8 cellular contexts compared by ENCODE assay signal in genomic region chr1:15153184-15153841, GRCh38. TPM values are rescaled to one million over a fixed set of nuclear protein-coding genes. Genes with fewer than 3 reads are reported as not detected.
A peak's percentile ranks its signal among the peaks of the same experiment; 100 is the strongest.
DNase-seq lines count a peak whose midpoint lies in the region; ATAC-seq, FAIRE-seq and TF ChIP-seq lines count a peak whose summit lies in the region.

TMEM51 (plus strand) TSS chr1:15153747; CDS start chr1:15215088, 61,341 bp downstream.

- H3K27me3 ChIP-seq in keratinocyte (ENCODE audit: control insufficient read depth, extremely low read depth, insufficient read depth, low read length) (no peaks in the 10 kb centered on the region), small intestine (ENCODE audit: control insufficient read depth in 2 of 2, insufficient read depth in 2 of 2, low read length in 2 of 2) (no peaks in the 10 kb centered on the region)

- H3K9me3 ChIP-seq in keratinocyte (ENCODE audit: control insufficient read depth, low read depth, low read length), result no peaks in the 10 kb centered on the region
- H3K9me3 ChIP-seq in small intestine (ENCODE audit: control insufficient read depth, low read depth), result no peaks in the 10 kb centered on the region

- no peak for ATAC-seq in HG03196 (IDR thresholded peaks at IDR 0.05; ENCODE audit: unreplicated experiment)
- ATAC-seq in GM21529 (IDR thresholded peaks at IDR 0.05; ENCODE audit: unreplicated experiment), result no peak

- H3K9me1 ChIP-seq in keratinocyte (ENCODE audit: control insufficient read depth, extremely low read depth, insufficient read depth, low read length), result peaks cover 4% of the 10 kb centered on the region

- peak within 1 kb of the TSS; percentile 86 for H3K9ac ChIP-seq in keratinocyte (ENCODE audit: control insufficient read depth, extremely low read depth, insufficient read depth, low read length)

- no peaks in the 10 kb centered on the region for H4K20me1 ChIP-seq in keratinocyte (ENCODE audit: control insufficient read depth, extremely low read depth, insufficient read depth, low read length)

- H3K79me2 ChIP-seq in keratinocyte (ENCODE audit: control insufficient read depth, insufficient read depth, low read length), result peaks cover 45% of the 10 kb centered on the region

- dilution Hi-C loops in keratinocyte (cut with MboI; ENCODE audit: extremely low pct_ligation_motif_present, low sequenced_read_pairs), result no loop called here

- FAIRE-seq in keratinocyte (lab: Jason Lieb, UNC), result no peak
- no peak for FAIRE-seq in small intestine (lab: Jason Lieb, UNC)

- 0 to 4% (median 1%) methylated on average over 32 to 56 of the region's 56 CpGs for WGBS in small intestine, 3 donors

- H2AFZ ChIP-seq in keratinocyte (ENCODE audit: control insufficient read depth, low read length), result peak within 1 kb of the TSS; percentile 90

- peaks cover 2 to 7% of the 10 kb centered on the region in 2 experiments for H3K36me3 ChIP-seq in keratinocyte (ENCODE audit: control insufficient read depth in 2 of 2, extremely low read depth in 1 of 2, insufficient read depth in 2 of 2, low read length in 2 of 2)
- H3K36me3 ChIP-seq in small intestine (ENCODE audit: control insufficient read depth in 2 of 2, insufficient read depth in 2 of 2, low read length in 2 of 2), result no peaks in the 10 kb centered on the region

- H3K4me1 ChIP-seq in keratinocyte (ENCODE audit: control insufficient read depth, extremely low read depth, insufficient read depth, low read length) (peaks cover 21% of the 10 kb centered on the region), small intestine (ENCODE audit: control insufficient read depth in 2 of 2, insufficient read depth in 1 of 2, low read depth in 1 of 2, low read length in 1 of 2) (peaks cover 5 to 9% of the 10 kb centered on the region in 2 donors)

- peak within 1 kb of the TSS; percentile 57 for H3K4me3 ChIP-seq in AG09309 (ENCODE audit: control insufficient read depth, low read depth, low read length)
- H3K4me3 ChIP-seq in keratinocyte (ENCODE audit: control insufficient read depth in 2 of 3, extremely low read depth in 1 of 3, insufficient read depth in 2 of 3, low read depth in 1 of 3, low read length in 3 of 3), result peak within 1 kb of the TSS; percentile 59 to 73 (median 62)
- peak within 1 kb of the TSS; percentile 68 to 79 for H3K4me3 ChIP-seq in small intestine (ENCODE audit: low read depth in 1 of 2, low read length in 2 of 2)

- DNase-seq in AG09309 (ENCODE audit: low read depth), result no peak
- peak; percentile 56 for DNase-seq in GM20000 (ENCODE audit: low spot score)
- DNase-seq in OCI-M1 (lab: John Stamatoyannopoulos, UW), result peak; percentile 83
- DNase-seq in caudate nucleus (lab: John Stamatoyannopoulos, UW), result peak in 26 of 61 donors; percentile 4 to 65 (median 20)
- DNase-seq in keratinocyte (ENCODE audit: low read depth, low spot score), result no peak
- DNase-seq in small intestine, result peak; percentile 81

- H3K4me2 ChIP-seq in keratinocyte (ENCODE audit: control insufficient read depth, extremely low read depth, insufficient read depth, low read depth, low read length), result peak within 1 kb of the TSS; percentile 99

- TF ChIP-seq CTCF in AG09309 (IDR thresholded peaks at IDR 0.05; ENCODE audit: control insufficient read depth, insufficient read depth, low read depth, low read length, missing control alignments), result no peak
- no peak for TF ChIP-seq CTCF in GM20000 (IDR thresholded peaks at IDR 0.05; ENCODE audit: extremely low read depth, missing control alignments)
- no peak for TF ChIP-seq CTCF in keratinocyte (optimal IDR thresholded peaks at IDR 0.05 in 1 of 3, IDR thresholded peaks at IDR 0.05 in 1 of 3, conservative IDR thresholded peaks at IDR 0.05 in 1 of 3; ENCODE audit: extremely low read depth in 1 of 3, insufficient read depth in 2 of 3, low read length in 3 of 3)

- H3K27ac ChIP-seq in caudate nucleus (ENCODE audit: low read depth, low read length), result peak within 1 kb of the TSS; percentile 59
- peak within 1 kb of the TSS; percentile 74 for H3K27ac ChIP-seq in keratinocyte (ENCODE audit: control insufficient read depth, insufficient read depth, low read length)
- H3K27ac ChIP-seq in small intestine (ENCODE audit: low read depth in 1 of 2, low read length in 1 of 2), result peak within 1 kb of the TSS; percentile 89 to 94

RNA-seq across cellular contexts. Expression of gene TMEM51, which starts in this region (rescaled TPM):
- polyA plus RNA-seq in keratinocyte, result 12.9 to 17.6 TPM (median 14.5 TPM) in 3 replicates
- polyA plus RNA-seq in keratinocyte (2011; ENCODE audit: low read depth), result 7.1 TPM
- polyA plus RNA-seq in keratinocyte (2011; cell fraction: cytosol; rRNA removed), result 8.6 and 10.9 TPM in 2 replicates
- polyA plus RNA-seq in keratinocyte (2011; cell fraction: nucleus; rRNA removed), result 32.1 and 32.9 TPM in 2 replicates
- 13.7 and 16.0 TPM in 2 replicates for polyA plus RNA-seq in keratinocyte (2012; ENCODE audit: low replicate concordance)
- 5.4 to 6.7 TPM (median 5.5 TPM) in 3 replicates for polyA minus RNA-seq in keratinocyte
- polyA minus RNA-seq in keratinocyte (2011; cell fraction: cytosol; rRNA and poly(A)+ RNA removed), result 11.5 TPM
- 12.0 and 13.7 TPM in 2 replicates for polyA minus RNA-seq in keratinocyte (2011; cell fraction: nucleus; rRNA and poly(A)+ RNA removed)
- polyA plus RNA-seq in small intestine, result 10 to 100 TPM; 16.3 to 25.2 (median 17.8) TPM

Comparison
In these comparisons a context has a peak if more than half of its experiments do, and no peak if none do; other contexts are left out.
1. DNase-seq: peak in GM20000 (single experiment), OCI-M1 (single experiment) and small intestine (single experiment); none in AG09309 (single experiment) and keratinocyte (single experiment).
2. Peak in every context shown above with its lines, with median percentiles within 50 percentile points of each other: H3K4me3 ChIP-seq and H3K27ac ChIP-seq.